1 cellular context compared by ENCODE assay signal in the genomic region with DNA sequence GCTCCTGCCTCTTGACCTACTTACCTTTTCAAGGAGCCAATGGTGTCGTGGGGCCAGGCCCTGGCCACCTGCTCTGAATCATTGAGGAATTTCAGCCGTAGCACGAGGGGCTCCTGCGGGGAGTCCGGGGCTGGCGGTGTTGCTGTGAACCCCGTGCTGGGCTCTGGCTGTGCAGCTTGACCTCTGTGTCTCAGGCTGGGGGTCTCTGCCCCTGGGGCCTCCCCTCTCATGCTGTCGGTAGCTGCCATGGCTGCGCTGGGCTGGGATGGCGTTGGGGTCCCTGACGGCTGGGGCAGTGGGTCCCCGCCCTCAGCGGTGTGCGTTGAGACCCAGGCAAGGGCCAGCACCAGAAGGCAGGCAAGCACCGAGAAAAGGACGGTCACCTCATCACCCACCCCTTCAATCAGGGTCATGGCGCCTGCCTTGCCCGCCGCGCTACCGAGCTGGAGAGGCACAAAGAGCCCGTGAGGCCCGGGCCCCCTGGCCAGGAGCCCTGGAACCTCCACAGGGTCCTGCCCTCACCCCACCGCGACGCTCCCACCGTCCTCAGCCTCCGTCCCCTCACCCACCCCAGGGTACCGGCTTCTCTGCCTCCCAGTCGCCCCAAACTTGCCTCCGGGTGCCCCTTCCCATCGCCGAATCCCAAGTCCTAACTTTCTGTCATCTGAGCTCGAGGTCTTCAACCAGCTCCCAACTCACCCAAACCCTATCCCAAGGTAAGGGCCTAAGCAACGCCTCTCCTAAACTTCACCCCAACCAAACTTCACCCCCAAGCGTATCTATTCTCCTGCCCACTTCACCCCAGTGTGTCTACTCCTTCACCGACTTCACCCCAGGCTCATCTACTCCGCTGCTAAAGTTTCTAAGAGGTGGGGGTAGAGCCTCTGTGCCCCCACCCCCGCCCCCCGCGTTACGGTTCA.
TF ChIP-seq lines count a peak whose summit lies in the region.

No MANE protein-coding gene starts in this region.

TF ChIP-seq in H1, 55 proteins besides CTCF, POLR2A, EP300 and RAD21:
- TF ChIP-seq, protein P1, sequence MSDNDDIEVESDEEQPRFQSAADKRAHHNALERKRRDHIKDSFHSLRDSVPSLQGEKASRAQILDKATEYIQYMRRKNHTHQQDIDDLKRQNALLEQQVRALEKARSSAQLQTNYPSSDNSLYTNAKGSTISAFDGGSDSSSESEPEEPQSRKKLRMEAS (IDR thresholded peaks at IDR 0.05), result 0 out of 2 replicates have a peak, but pooled peaks have one; percentile 18
- no peak for TF ChIP-seq ZNF274 (IDR thresholded peaks at IDR 0.05; ENCODE audit: borderline replicate concordance, extremely low read depth, low read length)
- TF ChIP-seq, protein P2, sequence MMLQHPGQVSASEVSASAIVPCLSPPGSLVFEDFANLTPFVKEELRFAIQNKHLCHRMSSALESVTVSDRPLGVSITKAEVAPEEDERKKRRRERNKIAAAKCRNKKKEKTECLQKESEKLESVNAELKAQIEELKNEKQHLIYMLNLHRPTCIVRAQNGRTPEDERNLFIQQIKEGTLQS (IDR thresholded peaks at IDR 0.05; ENCODE audit: insufficient read depth, low read depth, low read length), result no peak
